In genomic region chr20:18701969-18702368, GRCh38 we compare ENCODE assay signal across 24 cellular contexts.
"Had no signal": no experiment of that assay in that cellular context is flagged by ENCODE, and none has a peak within 500 bp of the region (broad histone marks: within the 10 kb centered on the region; RNA-seq: fewer than 3 reads in every experiment).

No MANE protein-coding gene starts in this region.

- H3K27ac Mint-ChIP-seq: immature natural killer cell; progenitor cell of endocrine pancreas; stimulated activated memory B cell treated with anti-CD40 and anti-IgM and Interleukin-4, amounts not matched to agents 10 μg/mL and 1 μg/mL and 100 μg/mL, for 72 hours; stimulated activated naive CD8-positive, alpha-beta T cell treated with anti-CD3 and anti-CD28 coated beads, Interleukin-15, amount 100 ng/mL, for 72 hours; type B pancreatic cell had no signal

- DNase-seq: hypothalamus; immature natural killer cell; kidney; left colon; left lung; lower lobe of right lung; mesenchymal stem cell; naive thymus-derived CD8-positive, alpha-beta T cell; nucleus accumbens; small intestine; spleen; stimulated activated CD4-positive, alpha-beta T cell treated with anti-CD3 and anti-CD28 coated beads, Interleukin-4, amount 100 ng/mL, for 24 hours; stimulated activated naive CD4-positive, alpha-beta T cell treated with Interleukin-2 at 50 U/mL for 16 hours; stimulated activated naive CD8-positive, alpha-beta T cell treated with anti-CD3 and anti-CD28 coated beads, Interleukin-15, amount 100 ng/mL, for 72 hours; substantia nigra had no signal

- H3K4me3 ChIP-seq: left lung, lower lobe of right lung, ovary, right atrium auricular region, spleen, tibial nerve, vagina had no signal

- H3K27me3 Mint-ChIP-seq: naive thymus-derived CD8-positive, alpha-beta T cell; progenitor cell of endocrine pancreas; stimulated activated memory B cell treated with anti-CD40 and anti-IgM and Interleukin-4, amounts not matched to agents 10 μg/mL and 1 μg/mL and 100 μg/mL, for 72 hours; stimulated activated naive CD8-positive, alpha-beta T cell treated with anti-CD3 and anti-CD28 coated beads, Interleukin-15, amount 100 ng/mL, for 72 hours; type B pancreatic cell had no signal

- H3K9me3 ChIP-seq: left lung, lower lobe of right lung, ovary, right atrium auricular region, spleen, tibial nerve, vagina had no signal

- H3K36me3 Mint-ChIP-seq: type B pancreatic cell had no signal

- ATAC-seq: left colon; left lung; lower lobe of right lung; naive thymus-derived CD8-positive, alpha-beta T cell; stimulated activated memory B cell treated with anti-CD40 and anti-IgM and Interleukin-4, amounts not matched to agents 10 μg/mL and 1 μg/mL and 100 μg/mL, for 72 hours; stimulated activated naive CD8-positive, alpha-beta T cell treated with anti-CD3 and anti-CD28 coated beads, Interleukin-15, amount 100 ng/mL, for 72 hours had no signal

- H3K27ac ChIP-seq: left lung, lower lobe of right lung, ovary, right atrium auricular region, spleen, tibial nerve, vagina had no signal

- H3K4me3 Mint-ChIP-seq: immature natural killer cell; naive thymus-derived CD8-positive, alpha-beta T cell; nephron; neural crest cell; stimulated activated memory B cell treated with anti-CD40 and anti-IgM and Interleukin-4, amounts not matched to agents 10 μg/mL and 1 μg/mL and 100 μg/mL, for 72 hours; stimulated activated naive CD8-positive, alpha-beta T cell treated with anti-CD3 and anti-CD28 coated beads, Interleukin-15, amount 100 ng/mL, for 72 hours; type B pancreatic cell had no signal

- H3K4me1 ChIP-seq: lower lobe of right lung, right atrium auricular region had no signal

- H3K4me1 Mint-ChIP-seq: neural crest cell had no signal

- H3K27me3 ChIP-seq: left lung, ovary, right atrium auricular region, spleen, tibial nerve, vagina had no signal

- H3K36me3 ChIP-seq: left lung, lower lobe of right lung, ovary, right atrium auricular region, vagina had no signal

- H3K9me3 Mint-ChIP-seq: immature natural killer cell; naive thymus-derived CD8-positive, alpha-beta T cell; nephron; neural crest cell; stimulated activated memory B cell treated with anti-CD40 and anti-IgM and Interleukin-4, amounts not matched to agents 10 μg/mL and 1 μg/mL and 100 μg/mL, for 72 hours; stimulated activated naive CD8-positive, alpha-beta T cell treated with anti-CD3 and anti-CD28 coated beads, Interleukin-15, amount 100 ng/mL, for 72 hours; type B pancreatic cell had no signal
